In the genomic region with DNA sequence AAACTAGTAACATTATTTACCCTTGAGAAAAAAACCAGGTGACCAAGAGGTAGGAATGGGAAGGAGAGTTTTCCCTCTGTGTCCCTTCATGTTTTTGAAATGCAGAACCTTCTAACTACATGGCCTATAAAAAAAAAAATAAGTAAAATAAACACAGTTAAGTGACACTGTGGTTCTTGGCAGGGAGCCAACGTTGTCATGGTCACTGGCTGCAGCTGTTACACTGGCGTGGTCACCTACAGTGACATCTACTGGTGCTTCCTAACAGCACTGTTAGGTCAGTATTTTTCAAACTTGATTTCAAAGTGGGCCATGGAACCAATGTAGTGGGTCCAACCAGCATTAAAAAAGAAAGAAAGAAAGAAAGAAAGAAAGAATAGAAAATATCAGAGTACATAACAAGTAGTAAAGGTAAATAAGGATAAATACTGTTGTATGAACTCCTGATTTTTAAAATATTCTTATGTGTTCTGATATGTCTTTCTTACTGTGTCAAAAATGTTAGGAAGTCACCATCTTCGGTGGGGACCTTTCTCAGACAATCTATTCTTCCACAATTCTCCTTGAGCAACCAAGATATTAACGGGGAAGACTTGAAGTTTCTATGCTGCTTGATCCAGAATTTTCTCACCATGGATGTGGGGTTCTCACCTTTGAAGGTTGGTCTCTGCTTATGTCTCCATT, we compare ENCODE assay signal across 8 cellular contexts. TPM values are rescaled to one million over a fixed set of nuclear protein-coding genes. Genes with fewer than 3 reads are reported as not detected.
A peak's percentile ranks its signal among the peaks of the same experiment; 100 is the strongest.
DNase-seq lines count a peak whose midpoint lies in the region; ATAC-seq and TF ChIP-seq lines count a peak whose summit lies in the region.

No MANE protein-coding gene starts in this region.

- TF ChIP-seq POLR2A in adrenal gland (IDR thresholded peaks at IDR 0.05) = no peak

- H3K9me3 ChIP-seq in adrenal gland (replicated peaks in 1 of 3) (no peaks in the 10 kb centered on the region), heart right ventricle (no peaks in the 10 kb centered on the region)

- H3K27ac ChIP-seq in adrenal gland (no peak overlapping the region), heart right ventricle (no peak overlapping the region)

- H3K27me3 ChIP-seq in adrenal gland (no peaks in the 10 kb centered on the region), heart right ventricle (no peaks in the 10 kb centered on the region)

- WGBS in adrenal gland, 4 donors = 24 to 34% (median 30%) methylated on average over 4 of the region's 4 CpGs
- 35 to 37% methylated on average over 4 of the region's 4 CpGs for WGBS in heart right ventricle, 2 donors

- TF ChIP-seq CTCF in adrenal gland (IDR thresholded peaks at IDR 0.05) (peak; percentile 64 to 86 (median 80)), heart right ventricle (IDR thresholded peaks at IDR 0.05) (peak; percentile 63 to 93 (median 78))

- DNase-seq in NCI-H1436 (lab: John Stamatoyannopoulos, UW) = peak; percentile 91
- peak; percentile 32 for DNase-seq in T follicular helper cell (ENCODE audit: low read depth)
- DNase-seq in adrenal gland = peak; percentile 96 to 99 (median 98)
- DNase-seq in heart right ventricle = peak; percentile 93 to 98
- peak; percentile 91 for DNase-seq in renal cortical epithelial cell (ENCODE audit: low read depth)
- DNase-seq in cerebellar nuclear complex (lab: John Stamatoyannopoulos, UW) = no peak

- intact Hi-C loops in adrenal gland (cut with DNase I) (no loop called here), heart right ventricle (cut with DNase I) (loop anchor here in 2 of 10 donors (1.0 to 10.0 kb wide), 3 partner anchors 59 to 827 kb away; no protein-coding TSS in a partner anchor)

- H3K4me3 ChIP-seq in adrenal gland (no peak overlapping the region), heart right ventricle (no peak overlapping the region)

- ATAC-seq in GM18502 (IDR thresholded peaks at IDR 0.05; ENCODE audit: poor library complexity, unreplicated experiment) (peak; percentile 96), HG02870 (IDR thresholded peaks at IDR 0.05; ENCODE audit: unreplicated experiment) (peak; percentile 93), heart right ventricle (peak; percentile 83 to 99 (median 97))

- H3K4me1 ChIP-seq in adrenal gland (replicated peaks in 1 of 2) = peaks cover 0 to 4% of the 10 kb centered on the region in 2 donors
- peaks cover 0 to 7% (median 4%) of the 10 kb centered on the region in 9 donors for H3K4me1 ChIP-seq in heart right ventricle

- H3K36me3 ChIP-seq in adrenal gland (replicated peaks in 1 of 2) (no peaks in the 10 kb centered on the region), heart right ventricle (no peaks in the 10 kb centered on the region)

RNA-seq across cellular contexts. Expression of a gene that starts 59.1 kb away (rescaled TPM):
- total RNA-seq in adrenal gland = 100 to 1,000 TPM in 4 of 8 donors, 10 to 100 TPM in 4; 65.1 to 126 (median 101) TPM
- 100 to 1,000 TPM in 1 of 3 donors, 10 to 100 TPM in 2; 16.7 to 134 (median 22.6) TPM for polyA plus RNA-seq in adrenal gland
- total RNA-seq in heart right ventricle = 100 to 1,000 TPM in 1 of 10 donors, 10 to 100 TPM in 9; 78.7 to 103 (median 89.2) TPM
- polyA plus RNA-seq in heart right ventricle = 10 to 100 TPM; 15.6 to 29.8 TPM
- total RNA-seq in renal cortical epithelial cell = 78.7 and 139 TPM in 2 replicates

Comparison
In these comparisons a context has a peak if more than half of its experiments do, and no peak if none do; other contexts are left out.
1. DNase-seq: peak in NCI-H1436 (single experiment), T follicular helper cell (single experiment), adrenal gland (7 of 7), heart right ventricle (2 of 2) and renal cortical epithelial cell (single experiment); none in cerebellar nuclear complex (0 of 2).
2. Peak in every context shown above with its lines, with median percentiles within 50 percentile points of each other: ATAC-seq.